In the genomic region with DNA sequence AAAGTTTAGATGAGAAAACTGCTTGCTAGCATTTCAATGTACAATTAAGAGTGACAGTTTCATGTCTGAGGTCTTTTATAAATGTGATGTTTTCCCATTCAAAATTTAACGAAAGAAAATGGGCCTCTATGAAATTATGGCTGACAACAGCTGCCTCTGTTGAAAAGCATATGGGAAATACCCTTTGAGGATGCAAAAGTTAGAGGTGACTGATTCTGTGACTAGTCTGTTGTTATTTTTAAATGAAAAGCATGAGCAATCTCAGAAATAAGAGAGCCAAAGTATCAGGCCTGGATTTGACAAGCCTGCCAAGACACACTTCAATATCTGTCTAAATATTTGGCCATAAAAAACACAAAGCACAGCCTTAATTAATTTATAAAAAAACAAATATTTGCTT, we compare ENCODE assay signal across 13 cellular contexts.
DNase-seq lines count a peak whose midpoint lies in the region; ATAC-seq and TF ChIP-seq lines count a peak whose summit lies in the region.
"Had no signal": no experiment of that assay in that cellular context is flagged by ENCODE, and none has a peak within 500 bp of the region (broad histone marks: within the 10 kb centered on the region; RNA-seq: fewer than 3 reads in every experiment).

No MANE protein-coding gene starts in this region.

- no peak overlapping the region for H3K27ac Mint-ChIP-seq in stimulated activated naive CD8-positive, alpha-beta T cell treated with anti-CD3 and anti-CD28 coated beads, Interleukin-15, amount 100 ng/mL, for 72 hours

- H3K4me3 Mint-ChIP-seq in stimulated activated naive CD8-positive, alpha-beta T cell treated with anti-CD3 and anti-CD28 coated beads, Interleukin-15, amount 100 ng/mL, for 72 hours: no peak overlapping the region

- DNase-seq in SIG-M5 treated with dmso at 0.1 percent for 504 hours (lab: John Stamatoyannopoulos, UW; ENCODE audit: unreplicated experiment) (peak; percentile 7), SIG-M5 (lab: John Stamatoyannopoulos, UW) (no peak), left ventricle myocardium inferior (no peak), MV-4-11 (lab: John Stamatoyannopoulos, UW) (no peak)
- DNase-seq in stimulated activated CD4-positive, alpha-beta T cell treated with anti-CD3 and anti-CD28 coated beads, Interleukin-2, amount 100 ng/mL, for 48 hours: no peak
- no peak for DNase-seq in stimulated activated naive CD8-positive, alpha-beta T cell treated with anti-CD3 and anti-CD28 coated beads, Interleukin-15, amount 100 ng/mL, for 72 hours
- DNase-seq: effector memory CD4-positive, alpha-beta T cell; heart left ventricle; MG63; tibial artery had no signal

- H3K9me3 Mint-ChIP-seq in stimulated activated naive CD8-positive, alpha-beta T cell treated with anti-CD3 and anti-CD28 coated beads, Interleukin-15, amount 100 ng/mL, for 72 hours: no peaks in the 10 kb centered on the region

- ATAC-seq in GM21723 (IDR thresholded peaks at IDR 0.05; ENCODE audit: unreplicated experiment) (peak; percentile 97), HG03135 (IDR thresholded peaks at IDR 0.05; ENCODE audit: unreplicated experiment) (peak; percentile 79)
- ATAC-seq in stimulated activated naive CD8-positive, alpha-beta T cell treated with anti-CD3 and anti-CD28 coated beads, Interleukin-15, amount 100 ng/mL, for 72 hours: no peak
- ATAC-seq: HCT116, heart left ventricle had no signal

- H3K27ac ChIP-seq in left ventricle myocardium inferior (replicated peaks): no peak overlapping the region
- H3K27ac ChIP-seq: heart left ventricle, tibial artery had no signal

- H3K27me3 ChIP-seq in left ventricle myocardium inferior (ENCODE audit: low read depth): no peaks in the 10 kb centered on the region
- H3K27me3 ChIP-seq: heart left ventricle, MG63, tibial artery had no signal

- H3K36me3 ChIP-seq in left ventricle myocardium inferior: no peaks in the 10 kb centered on the region
- H3K36me3 ChIP-seq: heart left ventricle, MG63, tibial artery had no signal

- intact Hi-C loops in left ventricle myocardium inferior (cut with micrococcal nuclease): no loop called here

- no peaks in the 10 kb centered on the region for H3K4me1 ChIP-seq in left ventricle myocardium inferior
- H3K4me1 ChIP-seq: heart left ventricle had no signal

- no peaks in the 10 kb centered on the region for H3K27me3 Mint-ChIP-seq in stimulated activated naive CD8-positive, alpha-beta T cell treated with anti-CD3 and anti-CD28 coated beads, Interleukin-15, amount 100 ng/mL, for 72 hours

- TF ChIP-seq CTCF in left ventricle myocardium inferior (IDR thresholded peaks at IDR 0.05; ENCODE audit: borderline replicate concordance): no peak

- H3K9me3 ChIP-seq in left ventricle myocardium inferior (replicated peaks): no peaks in the 10 kb centered on the region
- H3K9me3 ChIP-seq: heart left ventricle, MG63, tibial artery had no signal

- no peak overlapping the region for H3K4me3 ChIP-seq in left ventricle myocardium inferior
- H3K4me3 ChIP-seq: heart left ventricle, MG63, tibial artery had no signal

- H3K4me1 Mint-ChIP-seq in stimulated activated naive CD8-positive, alpha-beta T cell treated with anti-CD3 and anti-CD28 coated beads, Interleukin-15, amount 100 ng/mL, for 72 hours: no peaks in the 10 kb centered on the region
